In genomic region chr7:114539575-114539974, GRCh38 we compare ENCODE assay signal across 8 cellular contexts.
DNase-seq lines count a peak whose midpoint lies in the region; ATAC-seq, FAIRE-seq and TF ChIP-seq lines count a peak whose summit lies in the region.

No MANE protein-coding gene starts in this region.

- no peak for FAIRE-seq in HepG2 (lab: Jason Lieb, UNC)

- POLR2A ChIA-PET in HepG2 (lab: Yijun Ruan, JAX) = no interaction called here
- POLR2A ChIA-PET in CD8-positive, alpha-beta T cell (lab: Charles Lee) = no interaction called here

- H3K27ac ChIP-seq in DND-41 (ENCODE audit: low read length) = no peak overlapping the region
- H3K27ac ChIP-seq in HepG2 (ENCODE audit: extremely low read length, insufficient read depth, low read length) = no peak overlapping the region
- H3K27ac ChIP-seq in CD8-positive, alpha-beta T cell (ENCODE audit: low read depth, low read length) = no peak overlapping the region
- no peak overlapping the region for H3K27ac ChIP-seq in caudate nucleus (ENCODE audit: low read depth, low read length)

- no peaks in the 10 kb centered on the region for H3K9me3 Mint-ChIP-seq in CD8-positive, alpha-beta T cell
- H3K9me3 Mint-ChIP-seq in immature natural killer cell = peaks cover 0 to 10% (median 2%) of the 10 kb centered on the region in 6 donors

- TF ChIP-seq POLR2A in HepG2 (IDR thresholded peaks at IDR 0.05; ENCODE audit: insufficient read depth in 1 of 2, low read depth in 2 of 2, low read length in 2 of 2) = no peak

- no peaks in the 10 kb centered on the region for H3K27me3 ChIP-seq in DND-41 (ENCODE audit: insufficient read depth, low read length, poor library complexity)
- no peaks in the 10 kb centered on the region for H3K27me3 ChIP-seq in HepG2 (ENCODE audit: control insufficient read depth in 1 of 2, insufficient read depth in 2 of 2, low read length in 2 of 2)
- H3K27me3 ChIP-seq in CD8-positive, alpha-beta T cell (ENCODE audit: insufficient read depth, low read length) = no peaks in the 10 kb centered on the region

- no peak overlapping the region for H3K27ac Mint-ChIP-seq in CD8-positive, alpha-beta T cell
- H3K27ac Mint-ChIP-seq in immature natural killer cell = no peak overlapping the region

- TF ChIP-seq EP300 in HepG2 (IDR thresholded peaks at IDR 0.05; ENCODE audit: low read depth in 2 of 2, low read length in 2 of 2) (no peak), HepG2 (CRISPR knock-in tag; IDR thresholded peaks at IDR 0.05; ENCODE audit: borderline replicate concordance) (no peak)

- no peaks in the 10 kb centered on the region for H4K20me1 ChIP-seq in DND-41 (ENCODE audit: insufficient read depth, low read length)
- H4K20me1 ChIP-seq in HepG2 (ENCODE audit: insufficient read depth, low read length) = no peaks in the 10 kb centered on the region

- CTCF ChIA-PET in HepG2 (lab: Yijun Ruan, JAX; ENCODE audit: low intra/inter-chr PET ratio, low total read pairs) = interaction anchor here (1.2 kb wide), 1 partner anchor 458 kb away, joined by 3 read pairs; no protein-coding TSS in a partner anchor
- CTCF ChIA-PET in CD8-positive, alpha-beta T cell (lab: Charles Lee) = no interaction called here

- no peaks in the 10 kb centered on the region for H3K27me3 Mint-ChIP-seq in CD8-positive, alpha-beta T cell (ENCODE audit: low read depth)
- H3K27me3 Mint-ChIP-seq in immature natural killer cell (ENCODE audit: low read depth in 3 of 3) = no peaks in the 10 kb centered on the region

- no peaks in the 10 kb centered on the region for H3K36me3 Mint-ChIP-seq in CD8-positive, alpha-beta T cell
- H3K36me3 Mint-ChIP-seq in immature natural killer cell = no peaks in the 10 kb centered on the region

- H2AFZ ChIP-seq in DND-41 (ENCODE audit: low read depth, low read length) (no peak overlapping the region), HepG2 (ENCODE audit: low read length) (no peak overlapping the region)

- H3K4me3 ChIP-seq in DND-41 (ENCODE audit: low read depth in 1 of 2, low read length in 2 of 2) = no peak overlapping the region
- no peak overlapping the region for H3K4me3 ChIP-seq in HepG2 (replicated peaks in 1 of 3; ENCODE audit: insufficient read depth in 1 of 3, low read depth in 2 of 3, low read length in 3 of 3)
- H3K4me3 ChIP-seq in CD8-positive, alpha-beta T cell (ENCODE audit: low read depth, low read length) = no peak overlapping the region

- no peaks in the 10 kb centered on the region for H3K79me2 ChIP-seq in DND-41 (ENCODE audit: insufficient read depth, low read length)
- no peaks in the 10 kb centered on the region for H3K79me2 ChIP-seq in HepG2 (ENCODE audit: insufficient read depth, low read length)

- no peak overlapping the region for H3K4me2 ChIP-seq in DND-41 (ENCODE audit: insufficient read depth, low read length)
- no peak overlapping the region for H3K4me2 ChIP-seq in HepG2 (ENCODE audit: low read depth, low read length)

- DNase-seq in DND-41 (no peak), NAMALWA (ENCODE audit: low spot score) (peak; percentile 23), amniotic stem cell (lab: John Stamatoyannopoulos, UW) (peak; percentile 30), HepG2 (ENCODE audit: low spot score) (peak; percentile 12), caudate nucleus (lab: John Stamatoyannopoulos, UW) (no peak), immature natural killer cell (no peak)
- DNase-seq in CD8-positive, alpha-beta T cell = no peak

- no peaks in the 10 kb centered on the region for H3K4me1 Mint-ChIP-seq in CD8-positive, alpha-beta T cell (ENCODE audit: low read depth)
- no peaks in the 10 kb centered on the region for H3K4me1 Mint-ChIP-seq in immature natural killer cell

- H3K36me3 ChIP-seq in DND-41 (ENCODE audit: insufficient read depth, low read length) (no peaks in the 10 kb centered on the region), HepG2 (replicated peaks in 1 of 2; ENCODE audit: control insufficient read depth in 1 of 2, insufficient read depth in 2 of 2, low read length in 2 of 2) (no peaks in the 10 kb centered on the region)
- H3K36me3 ChIP-seq in CD8-positive, alpha-beta T cell (ENCODE audit: insufficient read depth, low read length) = no peaks in the 10 kb centered on the region

- in situ Hi-C loops in HepG2 (cut with HindIII; ENCODE audit: extremely low pct_ligation_motif_present, low pct_unique_long_range_greater_than_20kb) = no loop called here

- H3K9ac ChIP-seq in DND-41 (ENCODE audit: low read depth, low read length) (no peak overlapping the region), HepG2 (ENCODE audit: insufficient read depth, low read depth, low read length) (no peak overlapping the region)

- peak; percentile 47 for TF ChIP-seq CTCF in DND-41 (IDR thresholded peaks at IDR 0.05; ENCODE audit: borderline replicate concordance, extremely low read depth, low read length, poor library complexity, severe bottlenecking)
- peak; percentile 41 for TF ChIP-seq CTCF in HepG2 (CRISPR knock-in tag; IDR thresholded peaks at IDR 0.05)
- TF ChIP-seq CTCF in CD8-positive, alpha-beta T cell (IDR thresholded peaks at IDR 0.05) = no peak

- H3K9me3 ChIP-seq in DND-41 (ENCODE audit: insufficient read depth, low read length, severe bottlenecking) (no peaks in the 10 kb centered on the region), HepG2 (ENCODE audit: low read length) (no peaks in the 10 kb centered on the region)
- no peaks in the 10 kb centered on the region for H3K9me3 ChIP-seq in CD8-positive, alpha-beta T cell (ENCODE audit: low read length)

- ATAC-seq in DND-41 (ENCODE audit: insufficient read depth, low read depth) (no peak), HepG2 (peak; percentile 60), GM21619 (IDR thresholded peaks at IDR 0.05; ENCODE audit: unreplicated experiment) (no peak)
- ATAC-seq in CD8-positive, alpha-beta T cell = no peak

- H3K4me3 Mint-ChIP-seq in CD8-positive, alpha-beta T cell = no peak overlapping the region
- H3K4me3 Mint-ChIP-seq in immature natural killer cell = no peak overlapping the region

- no TSS peak for BruUV-seq in HepG2 (replicated peaks; lab: Mats Ljungman, UMichigan)

- intact Hi-C loops in HepG2 (cut with micrococcal nuclease; ENCODE audit: unreplicated experiment) = loop anchor here (1.0 to 2.0 kb wide), 2 partner anchors 134 to 513 kb away; no protein-coding TSS in a partner anchor
- intact Hi-C loops in CD8-positive, alpha-beta T cell (cut with DNase I, micrococcal nuclease) = no loop called here

- TF ChIP-seq RAD21 in HepG2 (CRISPR knock-in tag; IDR thresholded peaks at IDR 0.05) = no peak

- H3K4me1 ChIP-seq in DND-41 (ENCODE audit: insufficient read depth, low read length) = no peaks in the 10 kb centered on the region
- no peaks in the 10 kb centered on the region for H3K4me1 ChIP-seq in HepG2 (ENCODE audit: insufficient read depth, low read length)
- no peaks in the 10 kb centered on the region for H3K4me1 ChIP-seq in CD8-positive, alpha-beta T cell (ENCODE audit: insufficient read depth, low read length)

TF ChIP-seq in HepG2, 621 proteins besides CTCF, POLR2A, EP300 and RAD21:
- TF ChIP-seq STAG1 (CRISPR knock-in tag; IDR thresholded peaks at IDR 0.05) = peak; percentile 34; the same call in 1 of the 2 replicates
- TF ChIP-seq TCF7 (IDR thresholded peaks at IDR 0.05; ENCODE audit: low read depth) = no peak
TF ChIP-seq in HepG2: peak in this region for 1.

Comparison
In these comparisons a context has a peak if more than half of its experiments do, and no peak if none do; other contexts are left out.
1. DNase-seq: peak in NAMALWA (single experiment), amniotic stem cell (single experiment) and HepG2 (single experiment); none in DND-41 (single experiment), CD8-positive, alpha-beta T cell (0 of 7), caudate nucleus (0 of 61) and immature natural killer cell (0 of 3).